ENCODE assay signal across 8 cellular contexts in genomic region chr9:4793412-4794005, GRCh38. TPM values are rescaled to one million over a fixed set of nuclear protein-coding genes. Genes with fewer than 3 reads are reported as not detected.
DNase-seq lines count a peak whose midpoint lies in the region; ATAC-seq and TF ChIP-seq lines count a peak whose summit lies in the region.

No MANE protein-coding gene starts in this region.

- no peaks in the 10 kb centered on the region for H3K36me3 ChIP-seq in ACC112 (ENCODE audit: insufficient read depth, low read length)
- no peaks in the 10 kb centered on the region for H3K36me3 ChIP-seq in HEK293 (ENCODE audit: control insufficient read depth in 2 of 2, insufficient read depth in 1 of 2, low read length in 2 of 2)
- no peaks in the 10 kb centered on the region for H3K36me3 ChIP-seq in adrenal gland (replicated peaks in 1 of 2)
- H3K36me3 ChIP-seq in liver (ENCODE audit: control insufficient read depth in 4 of 4, insufficient read depth in 3 of 4, low read depth in 1 of 4, low read length in 3 of 4): no peaks in the 10 kb centered on the region
- H3K36me3 ChIP-seq in thoracic aorta: no peaks in the 10 kb centered on the region

- no peak for TF ChIP-seq RAD21 in liver (IDR thresholded peaks at IDR 0.05)

- POLR2A ChIA-PET in HEK293 (lab: Yijun Ruan, JAX): interaction anchor here (0.5 to 1.8 kb wide), 5 partner anchors 26 to 1553 kb away, joined by 3 to 11 read pairs (median 3); partner anchors contain the start of genes CDC37L1 and JAK2

- peak; percentile 14 for ATAC-seq in thoracic aorta (ENCODE audit: insufficient number of reproducible peaks, low FRiP score, low read depth)
- no peak for ATAC-seq in left colon
- no peak for ATAC-seq in GM19397 (IDR thresholded peaks at IDR 0.05; ENCODE audit: unreplicated experiment)

- H3K4me3 ChIP-seq in ACC112 (ENCODE audit: low read depth, low read length): peak overlapping the region; percentile 90
- peak overlapping the region; percentile 96 for H3K4me3 ChIP-seq in HEK293 (ENCODE audit: low read depth, low read length)
- H3K4me3 ChIP-seq in adrenal gland: peak overlapping the region; percentile 81 to 98 (median 91)
- H3K4me3 ChIP-seq in liver (ENCODE audit: low read depth in 1 of 3, low read length in 3 of 3): peak overlapping the region; percentile 65 to 95 (median 95)
- peak overlapping the region; percentile 94 for H3K4me3 ChIP-seq in thoracic aorta

- peaks cover 36% of the 10 kb centered on the region for H3K79me2 ChIP-seq in ACC112 (ENCODE audit: control insufficient read depth, insufficient read depth, low read length, unreplicated experiment)

- H3K9me3 ChIP-seq in HEK293 (ENCODE audit: control insufficient read depth, insufficient read depth, low read depth, low read length) (no peaks in the 10 kb centered on the region), adrenal gland (replicated peaks in 1 of 3) (no peaks in the 10 kb centered on the region), liver (ENCODE audit: control insufficient read depth in 4 of 4, low read length in 3 of 4) (no peaks in the 10 kb centered on the region), thoracic aorta (no peaks in the 10 kb centered on the region)

- TF ChIP-seq POLR2A in adrenal gland (IDR thresholded peaks at IDR 0.05): no peak

- intact Hi-C loops in adrenal gland (cut with DNase I) (loop anchor here (10.0 kb wide), 1 partner anchor 191 kb away; the partner anchor contains the start of gene JAK2 (in 2 of the 2)), left colon (cut with DNase I, micrococcal nuclease) (no loop called here)

- H3K9ac ChIP-seq in liver (ENCODE audit: low read depth in 1 of 2, low read length in 2 of 2): peak overlapping the region; percentile 56 to 76

- H3K4me1 ChIP-seq in ACC112 (ENCODE audit: control insufficient read depth, insufficient read depth, low read length, unreplicated experiment) (peaks cover 16% of the 10 kb centered on the region), HEK293 (ENCODE audit: control insufficient read depth, insufficient read depth, low read length) (no peaks in the 10 kb centered on the region), adrenal gland (replicated peaks in 1 of 2) (peaks cover 14 to 36% of the 10 kb centered on the region in 2 donors), liver (ENCODE audit: control insufficient read depth in 4 of 4, insufficient read depth in 4 of 4, low read length in 3 of 4) (peaks cover 5 to 30% (median 20%) of the 10 kb centered on the region in 4 donors), thoracic aorta (ENCODE audit: control insufficient read depth in 1 of 2, low read depth in 2 of 2) (peaks cover 10 to 42% of the 10 kb centered on the region in 2 donors)

- TF ChIP-seq CTCF in HEK293 (tag by site-specific recombination; IDR thresholded peaks at IDR 0.05) (no peak), adrenal gland (IDR thresholded peaks at IDR 0.05) (no peak), liver (IDR thresholded peaks at IDR 0.05; ENCODE audit: low read depth, low read length, missing input control) (no peak), thoracic aorta (IDR thresholded peaks at IDR 0.05) (no peak)

- peak overlapping the region; percentile 64 for H2AFZ ChIP-seq in ACC112 (ENCODE audit: low read length, unreplicated experiment)

- DNase-seq in adrenal gland (peak in 4 of 7 donors; percentile 21 to 64 (median 36)), thoracic aorta (ENCODE audit: low spot score) (no peak), left colon (no peak), activated gamma-delta T cell (lab: John Stamatoyannopoulos, UW) (no peak)

- CTCF ChIA-PET in HEK293 (lab: Yijun Ruan, JAX): interaction anchor here (0.6 to 2.3 kb wide), 8 partner anchors 16 to 1480 kb away, joined by 3 to 11 read pairs (median 4); no protein-coding TSS in a partner anchor

- peak overlapping the region; percentile 56 for H3K27ac ChIP-seq in ACC112 (ENCODE audit: low read depth, low read length)
- H3K27ac ChIP-seq in HEK293 (ENCODE audit: extremely low read depth, low read depth, low read length): peak overlapping the region; percentile 61; the same call in 1 of the 2 replicates
- H3K27ac ChIP-seq in adrenal gland: peak overlapping the region; percentile 82 to 95 (median 93)
- peak overlapping the region; percentile 94 to 95 for H3K27ac ChIP-seq in liver (ENCODE audit: low read depth in 1 of 2, low read length in 2 of 2)
- H3K27ac ChIP-seq in thoracic aorta: peak overlapping the region; percentile 93 to 97

- H3K27me3 ChIP-seq in ACC112 (ENCODE audit: insufficient read depth, low read length) (no peaks in the 10 kb centered on the region), adrenal gland (no peaks in the 10 kb centered on the region), liver (ENCODE audit: control insufficient read depth in 4 of 4, insufficient read depth in 4 of 4, low read length in 3 of 4) (no peaks in the 10 kb centered on the region), thoracic aorta (replicated peaks; ENCODE audit: insufficient read depth) (no peaks in the 10 kb centered on the region)

- 2 to 6% (median 3%) methylated on average over 13 to 26 of the region's 26 CpGs for WGBS in adrenal gland, 4 donors
- WGBS in liver: 7% methylated on average over 26 of the region's 26 CpGs

TF ChIP-seq in HEK293, 187 proteins besides CTCF, POLR2A, EP300 and RAD21:
- TF ChIP-seq ZBTB1 (tag by site-specific recombination; IDR thresholded peaks at IDR 0.05) (no peak), ZNF341 (tag by site-specific recombination; IDR thresholded peaks at IDR 0.05; ENCODE audit: low read depth) (peak; percentile 80)

TF ChIP-seq in liver, 16 proteins besides CTCF, POLR2A, EP300 and RAD21:
- TF ChIP-seq HNF4G (IDR thresholded peaks at IDR 0.05): no peak
- peak; percentile 12 for TF ChIP-seq YY1 (IDR thresholded peaks at IDR 0.05)

RNA-seq across cellular contexts. Expression of gene RCL1, which starts 0.8 kb away (rescaled TPM):
- total RNA-seq in adrenal gland: 10 to 100 TPM; 16.9 to 33.4 (median 24.5) TPM
- polyA plus RNA-seq in adrenal gland: 10 to 100 TPM; 15.4 to 22.6 (median 17.9) TPM
- 100 to 1,000 TPM in 1 of 2 donors, 10 to 100 TPM in 1; 52.2 to 121 TPM for total RNA-seq in liver
- polyA plus RNA-seq in liver: 100 to 1,000 TPM in 1 of 2 donors, 10 to 100 TPM in 1; 53.6 to 120 TPM
- 10 to 100 TPM; 29.6 to 62.2 TPM for total RNA-seq in thoracic aorta
- total RNA-seq in left colon: 10 to 100 TPM in 1 of 2 donors, 1 to 10 TPM in 1; 9.3 to 10.6 TPM

RNA-seq across cellular contexts. Expression of gene AK3, which starts 52.5 kb away (rescaled TPM):
- total RNA-seq in adrenal gland (100 to 1,000 TPM in 6 of 8 donors, 10 to 100 TPM in 2; 86.2 to 237 (median 113) TPM), liver (100 to 1,000 TPM in 1 of 2 donors, 10 to 100 TPM in 1; 86.6 to 115 TPM), thoracic aorta (10 to 100 TPM; 50.5 to 72.9 TPM), left colon (10 to 100 TPM; 89.1 to 95.7 TPM)
- polyA plus RNA-seq in adrenal gland (100 to 1,000 TPM in 1 of 3 donors, 10 to 100 TPM in 2; 31.6 to 132 (median 36.3) TPM), liver (100 to 1,000 TPM in 1 of 2 donors, 10 to 100 TPM in 1; 70.6 to 181 TPM)

Comparison
In these comparisons a context has a peak if more than half of its experiments do, and no peak if none do; other contexts are left out.
1. DNase-seq: peak in adrenal gland (4 of 7); none in thoracic aorta (single experiment), left colon (0 of 2) and activated gamma-delta T cell (single experiment).
2. intact Hi-C loops: an anchor here in adrenal gland (10.0 kb wide); none called in left colon.
3. Peak in every context shown above with its lines, with median percentiles within 50 percentile points of each other: H3K27ac ChIP-seq and H3K4me3 ChIP-seq.